Comparison of ENCODE assay signal across 8 cellular contexts in genomic region chr19:2495130-2495641, GRCh38. TPM values are rescaled to one million over a fixed set of nuclear protein-coding genes. Genes with fewer than 3 reads are reported as not detected.
DNase-seq lines count a peak whose midpoint lies in the region; ATAC-seq and TF ChIP-seq lines count a peak whose summit lies in the region.

No MANE protein-coding gene starts in this region.

- H3K27me3 ChIP-seq in SK-N-SH (ENCODE audit: insufficient read depth) = no peaks in the 10 kb centered on the region

- DNase-seq in AG08395 (ENCODE audit: low spot score) (peak; percentile 87), H4 (ENCODE audit: low spot score) (peak; percentile 77), SK-N-SH (peak; percentile 70), epithelial cell of proximal tubule (ENCODE audit: low read depth) (no peak), mucosa of gallbladder (ENCODE audit: low spot score) (peak; percentile 89), cortex of kidney (lab: John Stamatoyannopoulos, UW) (no peak)

- no peaks in the 10 kb centered on the region for H3K9me3 ChIP-seq in SK-N-SH

- peaks cover 54% of the 10 kb centered on the region for H3F3A ChIP-seq in SK-N-SH (replicated peaks; ENCODE audit: insufficient read depth)

- POLR2A ChIA-PET in SK-N-SH (lab: Yijun Ruan, JAX) = no interaction called here

- H2AFZ ChIP-seq in SK-N-SH (ENCODE audit: low read depth) = peak overlapping the region; percentile 76

- TF ChIP-seq RAD21 in SK-N-SH (IDR thresholded peaks at IDR 0.05; ENCODE audit: low read length) = no peak

- no peak for TF ChIP-seq EP300 in SK-N-SH (IDR thresholded peaks at IDR 0.05; ENCODE audit: borderline replicate concordance in 1 of 2, low read depth in 1 of 2, low read length in 1 of 2)

- under 1% methylated on average over 14 of the region's 26 CpGs for WGBS in SK-N-SH (ENCODE audit: low lambda C conversion rate)

- peak overlapping the region; percentile 30 to 86; a peak in 3 of 4 replicates for H3K27ac ChIP-seq in SK-N-SH (ENCODE audit: low read depth in 2 of 2, low read length in 1 of 2)

- TF ChIP-seq CTCF in SK-N-SH (IDR thresholded peaks at IDR 0.05) (no peak), epithelial cell of proximal tubule (conservative IDR thresholded peaks at IDR 0.05; ENCODE audit: low read depth, low read length) (no peak)

- H4K20me1 ChIP-seq in SK-N-SH (ENCODE audit: insufficient read depth) = no peaks in the 10 kb centered on the region

- CTCF ChIA-PET in SK-N-SH (lab: Yijun Ruan, JAX) = interaction anchor here (1.1 to 1.4 kb wide), 4 partner anchors 17 to 324 kb away, joined by 3 to 4 read pairs (median 3); partner anchors contain the start of gene ZNF554

- no peaks in the 10 kb centered on the region for H3K9me2 ChIP-seq in SK-N-SH

- peaks cover 3% of the 10 kb centered on the region; the same call in 1 of the 2 replicates for H3K79me2 ChIP-seq in SK-N-SH (ENCODE audit: insufficient read depth)

- no peaks in the 10 kb centered on the region for H3K36me3 ChIP-seq in SK-N-SH (replicated peaks in 1 of 2; ENCODE audit: control insufficient read depth in 1 of 2, insufficient read depth in 2 of 2, low read length in 1 of 2)

- H3K9ac ChIP-seq in SK-N-SH = peak overlapping the region; percentile 80

- peak overlapping the region; percentile 99 for H3K4me2 ChIP-seq in SK-N-SH

- H3K4me3 ChIP-seq in SK-N-SH (ENCODE audit: low read depth in 2 of 2, low read length in 1 of 2) (peak overlapping the region; percentile 63 to 70), epithelial cell of proximal tubule (ENCODE audit: low read depth, low read length) (peak overlapping the region; percentile 58)

- ATAC-seq in HG03135 (IDR thresholded peaks at IDR 0.05; ENCODE audit: unreplicated experiment) = no peak
- ATAC-seq in GM21786 (IDR thresholded peaks at IDR 0.05; ENCODE audit: unreplicated experiment) = no peak

- peaks cover 18 to 22% of the 10 kb centered on the region in 2 experiments; a peak in 3 of 4 replicates for H3K4me1 ChIP-seq in SK-N-SH (ENCODE audit: control insufficient read depth in 1 of 2, insufficient read depth in 2 of 2, low read depth in 1 of 2, low read length in 1 of 2)

TF ChIP-seq in SK-N-SH, 30 proteins besides CTCF, POLR2A, EP300 and RAD21:
- TF ChIP-seq NRF1 (IDR thresholded peaks at IDR 0.05; ENCODE audit: low read depth, low read length) (no peak), MEF2A (IDR thresholded peaks at IDR 0.05; ENCODE audit: borderline replicate concordance, low read depth) (peak; percentile 94), FOSL2 (IDR thresholded peaks at IDR 0.05; ENCODE audit: borderline replicate concordance, low read depth) (no peak), RXRA (IDR thresholded peaks at IDR 0.05; ENCODE audit: borderline replicate concordance, low read depth) (0 out of 2 replicates have a peak, but pooled peaks have one; percentile 4), USF1 (IDR thresholded peaks at IDR 0.05; ENCODE audit: borderline replicate concordance, low read depth) (no peak), MXI1 (IDR thresholded peaks at IDR 0.05; ENCODE audit: low read depth, low read length) (no peak), JUND (IDR thresholded peaks at IDR 0.05) (no peak), REST (IDR thresholded peaks at IDR 0.05; ENCODE audit: low read depth, low read length) (no peak), SMC3 (IDR thresholded peaks at IDR 0.05; ENCODE audit: low read depth, low read length) (no peak)
- TF ChIP-seq, protein P1, sequence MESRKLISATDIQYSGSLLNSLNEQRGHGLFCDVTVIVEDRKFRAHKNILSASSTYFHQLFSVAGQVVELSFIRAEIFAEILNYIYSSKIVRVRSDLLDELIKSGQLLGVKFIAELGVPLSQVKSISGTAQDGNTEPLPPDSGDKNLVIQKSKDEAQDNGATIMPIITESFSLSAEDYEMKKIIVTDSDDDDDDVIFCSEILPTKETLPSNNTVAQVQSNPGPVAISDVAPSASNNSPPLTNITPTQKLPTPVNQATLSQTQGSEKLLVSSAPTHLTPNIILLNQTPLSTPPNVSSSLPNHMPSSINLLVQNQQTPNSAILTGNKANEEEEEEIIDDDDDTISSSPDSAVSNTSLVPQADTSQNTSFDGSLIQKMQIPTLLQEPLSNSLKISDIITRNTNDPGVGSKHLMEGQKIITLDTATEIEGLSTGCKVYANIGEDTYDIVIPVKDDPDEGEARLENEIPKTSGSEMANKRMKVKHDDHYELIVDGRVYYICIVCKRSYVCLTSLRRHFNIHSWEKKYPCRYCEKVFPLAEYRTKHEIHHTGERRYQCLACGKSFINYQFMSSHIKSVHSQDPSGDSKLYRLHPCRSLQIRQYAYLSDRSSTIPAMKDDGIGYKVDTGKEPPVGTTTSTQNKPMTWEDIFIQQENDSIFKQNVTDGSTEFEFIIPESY (IDR thresholded peaks at IDR 0.05; ENCODE audit: borderline replicate concordance, low read depth) = no peak
- TF ChIP-seq, protein P2, sequence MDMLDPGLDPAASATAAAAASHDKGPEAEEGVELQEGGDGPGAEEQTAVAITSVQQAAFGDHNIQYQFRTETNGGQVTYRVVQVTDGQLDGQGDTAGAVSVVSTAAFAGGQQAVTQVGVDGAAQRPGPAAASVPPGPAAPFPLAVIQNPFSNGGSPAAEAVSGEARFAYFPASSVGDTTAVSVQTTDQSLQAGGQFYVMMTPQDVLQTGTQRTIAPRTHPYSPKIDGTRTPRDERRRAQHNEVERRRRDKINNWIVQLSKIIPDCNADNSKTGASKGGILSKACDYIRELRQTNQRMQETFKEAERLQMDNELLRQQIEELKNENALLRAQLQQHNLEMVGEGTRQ (IDR thresholded peaks at IDR 0.05; ENCODE audit: borderline replicate concordance, low read depth, low read length) = no peak
- TF ChIP-seq, protein P3, sequence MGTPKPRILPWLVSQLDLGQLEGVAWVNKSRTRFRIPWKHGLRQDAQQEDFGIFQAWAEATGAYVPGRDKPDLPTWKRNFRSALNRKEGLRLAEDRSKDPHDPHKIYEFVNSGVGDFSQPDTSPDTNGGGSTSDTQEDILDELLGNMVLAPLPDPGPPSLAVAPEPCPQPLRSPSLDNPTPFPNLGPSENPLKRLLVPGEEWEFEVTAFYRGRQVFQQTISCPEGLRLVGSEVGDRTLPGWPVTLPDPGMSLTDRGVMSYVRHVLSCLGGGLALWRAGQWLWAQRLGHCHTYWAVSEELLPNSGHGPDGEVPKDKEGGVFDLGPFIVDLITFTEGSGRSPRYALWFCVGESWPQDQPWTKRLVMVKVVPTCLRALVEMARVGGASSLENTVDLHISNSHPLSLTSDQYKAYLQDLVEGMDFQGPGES (IDR thresholded peaks at IDR 0.05; ENCODE audit: low read depth, low read length) = no peak

RNA-seq across cellular contexts. Expression of gene GADD45B, which starts 19.3 kb away (rescaled TPM):
- 14.3 and 82.3 TPM in 2 replicates for total RNA-seq in H4 (2014; rRNA removed; shearing (Covaris generic))
- 54.0 and 67.6 TPM in 2 replicates for polyA plus RNA-seq in SK-N-SH (2012; rRNA removed)
- 29.6 and 31.6 TPM in 2 replicates for polyA plus RNA-seq in SK-N-SH (2012; cell fraction: cytosol; rRNA removed)
- 134 and 135 TPM in 2 replicates for polyA plus RNA-seq in SK-N-SH (2012; cell fraction: nucleus; rRNA removed)
- total RNA-seq in epithelial cell of proximal tubule (29.2 and 35.7 TPM in 2 replicates), mucosa of gallbladder (59.8 TPM)

RNA-seq across cellular contexts. Expression of gene LMNB2, which starts 38.4 kb away (rescaled TPM):
- total RNA-seq in H4 (2014; rRNA removed; shearing (Covaris generic)) = 64.3 and 86.4 TPM in 2 replicates
- 106 and 116 TPM in 2 replicates for polyA plus RNA-seq in SK-N-SH (2012; rRNA removed)
- polyA plus RNA-seq in SK-N-SH (2012; cell fraction: cytosol; rRNA removed) = 56.9 and 85.5 TPM in 2 replicates
- 122 and 126 TPM in 2 replicates for polyA plus RNA-seq in SK-N-SH (2012; cell fraction: nucleus; rRNA removed)
- total RNA-seq in epithelial cell of proximal tubule = 136 and 246 TPM in 2 replicates
- total RNA-seq in mucosa of gallbladder = 23.9 TPM

Comparison
In these comparisons a context has a peak if more than half of its experiments do, and no peak if none do; other contexts are left out.
1. DNase-seq: peak in AG08395 (single experiment), H4 (single experiment), SK-N-SH (single experiment) and mucosa of gallbladder (single experiment); none in epithelial cell of proximal tubule (single experiment) and cortex of kidney (single experiment).